Comparison of ENCODE assay signal across 8 cellular contexts in genomic region chr3:143972495-143973351, GRCh38. TPM values are rescaled to one million over a fixed set of nuclear protein-coding genes. Genes with fewer than 3 reads are reported as not detected.
DNase-seq lines count a peak whose midpoint lies in the region; ATAC-seq and TF ChIP-seq lines count a peak whose summit lies in the region.

No MANE protein-coding gene starts in this region.

- peak overlapping the region; percentile 86 for H3K4me3 ChIP-seq in BJ (ENCODE audit: low read depth, low read length)

- DNase-seq in BJ (ENCODE audit: low read depth) (no peak), NCI-H460 (ENCODE audit: extremely low read depth, low read depth) (peak; percentile 56), cortex of kidney (lab: John Stamatoyannopoulos, UW) (peak; percentile 9), left kidney (ENCODE audit: low read depth, low spot score) (peak; percentile 90)
- peak; percentile 83 for DNase-seq in activated CD4-positive, alpha-beta T cell treated with anti-CD3 and anti-CD28 coated beads, Interleukin-2, amount 10 ng/mL, durations not matched to agents 7 days and 5 days
- DNase-seq in stimulated activated CD4-positive, alpha-beta T cell treated with anti-CD3 and anti-CD28 coated beads, Interleukin-1b, Interleukin-23, amount 100 ng/mL, for 48 hours, result peak; percentile 58

- no peaks in the 10 kb centered on the region for H3K36me3 ChIP-seq in BJ (ENCODE audit: control insufficient read depth, insufficient read depth, low read length)

- no peaks in the 10 kb centered on the region for H3K36me3 Mint-ChIP-seq in activated CD4-positive, alpha-beta T cell treated with anti-CD3 and anti-CD28 coated beads, Interleukin-2, amount 10 ng/mL, durations not matched to agents 7 days and 5 days (ENCODE audit: low read depth)

- ATAC-seq in HG03432 (IDR thresholded peaks at IDR 0.05; ENCODE audit: unreplicated experiment), result peak; percentile 32

- peak overlapping the region; percentile 96 for H3K27ac Mint-ChIP-seq in activated CD4-positive, alpha-beta T cell treated with anti-CD3 and anti-CD28 coated beads, Interleukin-2, amount 10 ng/mL, durations not matched to agents 7 days and 5 days

- peaks cover 34% of the 10 kb centered on the region for H3K4me1 Mint-ChIP-seq in activated CD4-positive, alpha-beta T cell treated with anti-CD3 and anti-CD28 coated beads, Interleukin-2, amount 10 ng/mL, durations not matched to agents 7 days and 5 days

- H3K4me3 Mint-ChIP-seq in activated CD4-positive, alpha-beta T cell treated with anti-CD3 and anti-CD28 coated beads, Interleukin-2, amount 10 ng/mL, durations not matched to agents 7 days and 5 days, result peak overlapping the region; percentile 92

- H3K9me3 Mint-ChIP-seq in activated CD4-positive, alpha-beta T cell treated with anti-CD3 and anti-CD28 coated beads, Interleukin-2, amount 10 ng/mL, durations not matched to agents 7 days and 5 days, result no peaks in the 10 kb centered on the region

- peaks cover 5% of the 10 kb centered on the region for H3K27me3 Mint-ChIP-seq in activated CD4-positive, alpha-beta T cell treated with anti-CD3 and anti-CD28 coated beads, Interleukin-2, amount 10 ng/mL, durations not matched to agents 7 days and 5 days

- POLR2A ChIA-PET in BJ (lab: Charles Lee), result interaction anchor here (0.5 kb wide), 2 partner anchors 18 to 20 kb away, joined by 5 to 6 read pairs; no protein-coding TSS in a partner anchor
- POLR2A ChIA-PET in activated CD4-positive, alpha-beta T cell treated with anti-CD3 and anti-CD28 coated beads, Interleukin-2, amount 10 ng/mL, durations not matched to agents 7 days and 5 days (lab: Charles Lee), result interaction anchor here (1.4 to 1.6 kb wide), 2 partner anchors 123 to 147 kb away, joined by 3 read pairs; no protein-coding TSS in a partner anchor

- TF ChIP-seq CTCF in BJ (IDR thresholded peaks at IDR 0.05; ENCODE audit: insufficient read depth, low read depth, low read length), result peak; percentile 57

- TF ChIP-seq POLR2A in GM19099 (IDR thresholded peaks at IDR 0.05; ENCODE audit: extremely low read depth, insufficient read length, low read depth), result peak; percentile 36

- CTCF ChIA-PET in BJ (lab: Yijun Ruan, JAX), result interaction anchor here (0.7 to 1.9 kb wide), 4 partner anchors 34 to 1795 kb away, joined by 3 to 4 read pairs (median 3); no protein-coding TSS in a partner anchor
- CTCF ChIA-PET in activated CD4-positive, alpha-beta T cell treated with anti-CD3 and anti-CD28 coated beads, Interleukin-2, amount 10 ng/mL, durations not matched to agents 7 days and 5 days (lab: Charles Lee), result interaction anchor here (0.7 to 3.7 kb wide), 7 partner anchors 8 to 155 kb away, joined by 3 to 18 read pairs (median 3); no protein-coding TSS in a partner anchor

- H3K27me3 ChIP-seq in BJ (ENCODE audit: control insufficient read depth, insufficient read depth, low read length), result no peaks in the 10 kb centered on the region

RNA-seq across cellular contexts. Expression of gene DIPK2A, which starts 1.1 kb away (rescaled TPM):
- 11.6 and 12.6 TPM in 2 replicates for polyA plus RNA-seq in BJ (2011; rRNA removed)
- polyA minus RNA-seq in BJ (2011; rRNA and poly(A)+ RNA removed), result 7.5 and 10.1 TPM in 2 replicates
- total RNA-seq in NCI-H460 (2014; rRNA removed; shearing (Covaris generic)), result 20.6 and 23.0 TPM in 2 replicates
- 11.7 and 13.9 TPM in 2 replicates for polyA plus RNA-seq in NCI-H460 (2014; cell fraction: nucleus; rRNA removed)
- total RNA-seq in activated CD4-positive, alpha-beta T cell treated with anti-CD3 and anti-CD28 coated beads, Interleukin-2, amount 10 ng/mL, durations not matched to agents 7 days and 5 days, result 10 to 100 TPM; 22.4 to 24.8 TPM
